Comparison of ENCODE assay signal across 8 cellular contexts in the genomic region with DNA sequence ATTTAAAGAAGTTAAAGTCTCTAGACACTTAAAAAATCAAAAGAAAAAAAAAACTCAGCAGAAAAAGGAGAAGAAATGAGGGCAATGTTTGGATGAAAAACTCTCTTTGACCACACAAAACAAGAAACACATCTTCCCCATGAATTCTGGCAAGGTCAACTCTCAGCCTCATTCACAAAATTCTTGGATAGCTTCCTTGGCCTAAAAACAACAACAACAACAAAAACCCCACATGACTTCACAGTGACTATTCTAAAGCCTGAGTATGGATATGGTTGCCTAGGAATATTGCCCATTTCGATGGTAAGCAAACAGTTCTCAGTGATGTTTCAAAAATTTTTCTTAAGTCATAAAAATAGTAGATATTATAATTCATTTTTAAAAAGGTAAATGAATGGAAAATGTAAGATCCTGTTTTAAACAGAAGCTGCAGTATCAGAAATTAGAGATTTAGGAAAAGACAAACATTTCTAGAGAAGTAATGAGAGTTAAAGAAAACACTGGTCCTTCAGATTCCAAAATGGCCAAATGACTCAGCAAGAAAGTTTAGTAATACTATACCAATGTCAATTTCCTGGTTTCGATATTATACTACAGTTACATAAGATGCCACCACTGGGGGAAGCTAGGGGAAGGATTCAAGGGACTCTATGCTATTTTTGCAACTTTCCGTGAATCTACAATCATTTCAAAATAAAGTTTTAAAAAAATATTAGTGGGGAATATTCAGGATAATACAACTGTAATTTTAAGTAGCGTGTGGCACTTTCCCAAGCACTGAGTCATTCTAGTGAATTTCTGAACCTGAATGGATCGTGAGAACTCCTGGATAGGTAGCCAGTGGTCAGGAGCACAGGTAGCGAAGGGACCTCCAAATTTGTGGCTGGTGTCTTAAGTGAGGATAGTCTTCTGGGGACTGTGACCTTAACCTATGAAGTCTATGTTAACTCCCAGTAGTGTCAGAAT. TPM values are rescaled to one million over a fixed set of nuclear protein-coding genes. Genes with fewer than 3 reads are reported as not detected.
DNase-seq lines count a peak whose midpoint lies in the region; ATAC-seq and TF ChIP-seq lines count a peak whose summit lies in the region.

No MANE protein-coding gene starts in this region.

- H3K27me3 ChIP-seq in esophagus muscularis mucosa, result no peaks in the 10 kb centered on the region
- H3K27me3 ChIP-seq in psoas muscle (ENCODE audit: insufficient read depth in 3 of 3, low read length in 2 of 3), result no peaks in the 10 kb centered on the region
- H3K27me3 ChIP-seq in effector memory CD4-positive, alpha-beta T cell (replicated peaks; ENCODE audit: control insufficient read depth, insufficient read depth, low read length, poor library complexity, severe bottlenecking), result no peaks in the 10 kb centered on the region

- H3K9me3 ChIP-seq in esophagus muscularis mucosa (no peaks in the 10 kb centered on the region), psoas muscle (no peaks in the 10 kb centered on the region)
- no peaks in the 10 kb centered on the region for H3K9me3 ChIP-seq in effector memory CD4-positive, alpha-beta T cell (ENCODE audit: control insufficient read depth, low read length)

- intact Hi-C loops in esophagus muscularis mucosa (cut with DNase I), result no loop called here
- intact Hi-C loops in psoas muscle (cut with DNase I), result no loop called here

- H3K27ac ChIP-seq in esophagus muscularis mucosa (replicated peaks in 1 of 4) (peak overlapping the region; percentile 8 to 35 (median 21)), psoas muscle (peak overlapping the region; percentile 72)
- no peak overlapping the region for H3K27ac ChIP-seq in effector memory CD4-positive, alpha-beta T cell (ENCODE audit: insufficient read depth, low read length, poor library complexity, severe bottlenecking)

- DNase-seq in GF-D8 (lab: John Stamatoyannopoulos, UW), result peak; percentile 67
- DNase-seq in RPMI7951 (ENCODE audit: low read depth), result peak; percentile 70
- no peak for DNase-seq in esophagus muscularis mucosa (ENCODE audit: extremely low spot score)
- no peak for DNase-seq in psoas muscle
- DNase-seq in effector memory CD4-positive, alpha-beta T cell, result no peak
- no peak for DNase-seq in activated CD4-positive, alpha-beta T cell treated with anti-CD3 and anti-CD28 coated beads, Interleukin-2, amount 50 U/mL, for 48 hours

- TF ChIP-seq POLR2A in esophagus muscularis mucosa (IDR thresholded peaks at IDR 0.05; ENCODE audit: low read depth), result no peak

- no peak overlapping the region for H3K4me3 ChIP-seq in esophagus muscularis mucosa
- H3K4me3 ChIP-seq in psoas muscle, result peak overlapping the region; percentile 8
- H3K4me3 ChIP-seq in effector memory CD4-positive, alpha-beta T cell (ENCODE audit: insufficient read depth, low read depth, low read length, poor library complexity, severe bottlenecking), result no peak overlapping the region

- TF ChIP-seq CTCF in esophagus muscularis mucosa (IDR thresholded peaks at IDR 0.05) (no peak), psoas muscle (IDR thresholded peaks at IDR 0.05) (no peak)

- 81% methylated on average over 6 of the region's 6 CpGs for WGBS in esophagus muscularis mucosa
- WGBS in psoas muscle, 3 donors, result 43 to 53% (median 46%) methylated on average over 6 of the region's 6 CpGs

- peaks cover 17 to 21% (median 17%) of the 10 kb centered on the region in 4 donors for H3K4me1 ChIP-seq in esophagus muscularis mucosa
- peaks cover 34% of the 10 kb centered on the region for H3K4me1 ChIP-seq in psoas muscle
- no peaks in the 10 kb centered on the region for H3K4me1 ChIP-seq in effector memory CD4-positive, alpha-beta T cell (ENCODE audit: control insufficient read depth, insufficient read depth, low read length, poor library complexity, severe bottlenecking)

- ATAC-seq in psoas muscle, result peak; percentile 56 to 68 (median 58)
- ATAC-seq in GM18519 (IDR thresholded peaks at IDR 0.05; ENCODE audit: low FRiP score, unreplicated experiment), result no peak
- ATAC-seq in GM18511 (IDR thresholded peaks at IDR 0.05; ENCODE audit: unreplicated experiment), result no peak

- H3K36me3 ChIP-seq in esophagus muscularis mucosa, result peaks cover 0 to 6% (median 2%) of the 10 kb centered on the region in 4 donors
- H3K36me3 ChIP-seq in psoas muscle (ENCODE audit: insufficient read depth in 1 of 2, low read depth in 1 of 2), result peaks cover 0 to 2% of the 10 kb centered on the region in 2 donors
- peaks cover 4% of the 10 kb centered on the region for H3K36me3 ChIP-seq in effector memory CD4-positive, alpha-beta T cell (ENCODE audit: control insufficient read depth, insufficient read depth, low read length)

- TF ChIP-seq EP300 in esophagus muscularis mucosa (IDR thresholded peaks at IDR 0.05), result no peak

RNA-seq across cellular contexts. Expression of gene TMCC1, which starts 37.8 kb away (rescaled TPM):
- 7.2 and 7.3 TPM in 2 replicates for total RNA-seq in RPMI7951 (2014; rRNA removed; shearing (Covaris generic))
- total RNA-seq in esophagus muscularis mucosa, result 10 to 100 TPM; 24.5 to 36.2 (median 28.9) TPM
- 10 to 100 TPM; 38.1 to 55.0 (median 44.9) TPM for total RNA-seq in psoas muscle
- 10 to 100 TPM; 12.4 to 31.4 (median 13.8) TPM for polyA plus RNA-seq in psoas muscle

Comparison
In these comparisons a context has a peak if more than half of its experiments do, and no peak if none do; other contexts are left out.
1. DNase-seq: peak in GF-D8 (single experiment) and RPMI7951 (single experiment); none in esophagus muscularis mucosa (single experiment), psoas muscle (0 of 2), effector memory CD4-positive, alpha-beta T cell (0 of 3) and activated CD4-positive, alpha-beta T cell treated with anti-CD3 and anti-CD28 coated beads, Interleukin-2, amount 50 U/mL, for 48 hours (0 of 2).
2. ATAC-seq: peak in psoas muscle (4 of 4); none in GM18519 (single experiment) and GM18511 (single experiment).